12 cellular contexts compared by ENCODE assay signal in genomic region chr11:19646921-19647320, GRCh38.
DNase-seq lines count a peak whose midpoint lies in the region; ATAC-seq and TF ChIP-seq lines count a peak whose summit lies in the region.
"Had no signal": no experiment of that assay in that cellular context is flagged by ENCODE, and none has a peak within 500 bp of the region (broad histone marks: within the 10 kb centered on the region; RNA-seq: fewer than 3 reads in every experiment).

No MANE protein-coding gene starts in this region.

- H3K4me1 Mint-ChIP-seq in stimulated activated memory B cell treated with anti-CD40 and anti-IgM and Interleukin-4, amounts not matched to agents 10 μg/mL and 1 μg/mL and 100 μg/mL, for 72 hours: no peaks in the 10 kb centered on the region

- TF ChIP-seq CTCF in fibroblast of pulmonary artery (IDR thresholded peaks at IDR 0.05; ENCODE audit: low read length, missing control alignments): no peak

- ATAC-seq in stimulated activated memory B cell treated with anti-CD40 and anti-IgM and Interleukin-4, amounts not matched to agents 10 μg/mL and 1 μg/mL and 100 μg/mL, for 72 hours: peak; percentile 34
- ATAC-seq in GM18517 (IDR thresholded peaks at IDR 0.05; ENCODE audit: unreplicated experiment): no peak

- peak; percentile 92 for DNase-seq in H4 (ENCODE audit: low spot score)
- peak; percentile 78 for DNase-seq in SW480 (ENCODE audit: low spot score)
- peak; percentile 85 for DNase-seq in fibroblast of pulmonary artery (ENCODE audit: low read depth)
- no peak for DNase-seq in NCI-H1092 treated with DMSO at 0.1 percent for 48 hours (lab: John Stamatoyannopoulos, UW)
- DNase-seq in pons (ENCODE audit: low spot score): no peak
- DNase-seq: activated CD8-positive, alpha-beta memory T cell treated with anti-CD3 and anti-CD28 coated beads, Interleukin-2, amount 50 U/mL, for 48 hours; anterior cingulate cortex; kidney; NCI-H146 had no signal

- H3K9me3 Mint-ChIP-seq in stimulated activated memory B cell treated with anti-CD40 and anti-IgM and Interleukin-4, amounts not matched to agents 10 μg/mL and 1 μg/mL and 100 μg/mL, for 72 hours: peaks cover 4% of the 10 kb centered on the region
- H3K9me3 Mint-ChIP-seq: neural crest cell had no signal

- H3K4me3 ChIP-seq in fibroblast of pulmonary artery (replicated peaks; ENCODE audit: low read depth, low read length): no peak overlapping the region

- H3K27me3 Mint-ChIP-seq in stimulated activated memory B cell treated with anti-CD40 and anti-IgM and Interleukin-4, amounts not matched to agents 10 μg/mL and 1 μg/mL and 100 μg/mL, for 72 hours: peaks cover 22% of the 10 kb centered on the region

- no peak overlapping the region for H3K27ac Mint-ChIP-seq in stimulated activated memory B cell treated with anti-CD40 and anti-IgM and Interleukin-4, amounts not matched to agents 10 μg/mL and 1 μg/mL and 100 μg/mL, for 72 hours

- H3K4me3 Mint-ChIP-seq in stimulated activated memory B cell treated with anti-CD40 and anti-IgM and Interleukin-4, amounts not matched to agents 10 μg/mL and 1 μg/mL and 100 μg/mL, for 72 hours: no peak overlapping the region
- H3K4me3 Mint-ChIP-seq: neural crest cell had no signal

- H3K36me3 Mint-ChIP-seq in stimulated activated memory B cell treated with anti-CD40 and anti-IgM and Interleukin-4, amounts not matched to agents 10 μg/mL and 1 μg/mL and 100 μg/mL, for 72 hours: no peaks in the 10 kb centered on the region

Comparison
In these comparisons a context has a peak if more than half of its experiments do, and no peak if none do; other contexts are left out.
1. DNase-seq: peak in H4 (single experiment), SW480 (single experiment) and fibroblast of pulmonary artery (single experiment); none in NCI-H1092 treated with DMSO at 0.1 percent for 48 hours (single experiment) and pons (single experiment).